Comparison of ENCODE assay signal across 24 cellular contexts in the genomic region with DNA sequence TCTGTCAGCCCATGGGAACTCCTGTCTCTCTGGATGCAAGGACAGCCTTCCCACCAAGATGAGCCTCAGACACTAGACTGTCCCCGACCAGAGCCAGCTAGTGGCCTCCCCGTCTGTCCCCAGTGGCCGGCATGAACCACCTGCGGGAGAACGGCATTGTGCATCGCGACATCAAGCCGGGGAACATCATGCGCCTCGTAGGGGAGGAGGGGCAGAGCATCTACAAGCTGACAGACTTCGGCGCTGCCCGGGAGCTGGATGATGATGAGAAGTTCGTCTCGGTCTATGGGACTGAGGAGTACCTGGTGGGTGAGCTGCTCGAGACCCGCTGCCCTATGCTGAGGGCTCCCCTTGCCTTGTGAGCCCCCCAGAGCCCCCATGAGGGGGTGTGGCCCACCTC.
"Had no signal": no experiment of that assay in that cellular context is flagged by ENCODE, and none has a peak within 500 bp of the region (broad histone marks: within the 10 kb centered on the region; RNA-seq: fewer than 3 reads in every experiment).

No MANE protein-coding gene starts in this region.

- H3K27me3 Mint-ChIP-seq: activated B cell treated with CpG ODN at 0.5 μM for 24 hours; activated naive CD4-positive, alpha-beta T cell treated with anti-CD3 and anti-CD28 coated beads, Interleukin-2, amount 10 ng/mL, durations not matched to agents 7 days and 5 days; stimulated activated memory B cell treated with anti-CD40 and anti-IgM and Interleukin-4, amounts not matched to agents 10 μg/mL and 1 μg/mL and 100 μg/mL, for 72 hours had no signal

- H3K9me3 Mint-ChIP-seq: activated B cell treated with CpG ODN at 0.5 μM for 24 hours; activated naive CD4-positive, alpha-beta T cell treated with anti-CD3 and anti-CD28 coated beads, Interleukin-2, amount 10 ng/mL, durations not matched to agents 7 days and 5 days; activated T-cell treated with anti-CD3 and anti-CD28 coated beads, Interleukin-2, amount 50 U/mL, for 4 hours; nephron; stimulated activated memory B cell treated with anti-CD40 and anti-IgM and Interleukin-4, amounts not matched to agents 10 μg/mL and 1 μg/mL and 100 μg/mL, for 72 hours; T-helper 2 cell treated with Interferon-gamma antibody and Interleukin-4, amounts not matched to agents 5 μg/mL and 100 μg/mL, for 36 hours had no signal

- H3K36me3 ChIP-seq: breast epithelium, ovary had no signal

- H3K4me2 ChIP-seq: hepatocyte had no signal

- H3K27me3 ChIP-seq: breast epithelium, gastroesophageal sphincter, hepatocyte, ovary, stomach, suprapubic skin, tibial artery had no signal

- H3K4me1 ChIP-seq: breast epithelium had no signal

- H2AFZ ChIP-seq: hepatocyte had no signal

- H3K27ac Mint-ChIP-seq: nephron, progenitor cell of endocrine pancreas had no signal

- H3K9me3 ChIP-seq: breast epithelium, gastroesophageal sphincter, ovary, stomach, suprapubic skin, tibial artery had no signal

- DNase-seq: activated B cell treated with CpG ODN at 0.5 μM for 24 hours; activated CD4-positive, alpha-beta T cell treated with anti-CD3 and anti-CD28 coated beads, Interleukin-2, amount 50 U/mL, for 4 hours; activated CD8-positive, alpha-beta memory T cell treated with anti-CD3 and anti-CD28 coated beads, Interleukin-2, amount 50 U/mL, for 4 hours; activated effector memory CD4-positive, alpha-beta T cell treated with Interleukin-2 at 50 U/mL for 16 hours; activated naive CD4-positive, alpha-beta T cell treated with anti-CD3 and anti-CD28 coated beads, Interleukin-2, amount 10 ng/mL, durations not matched to agents 7 days and 5 days; activated T-cell treated with anti-CD3 and anti-CD28 coated beads, Interleukin-2, amount 50 U/mL, for 4 hours; central memory CD4-positive, alpha-beta T cell; islet precursor cell; left colon; mammary epithelial cell; ovary; stomach; T-helper 1 cell; tibial artery had no signal

- H3K4me3 Mint-ChIP-seq: activated B cell treated with CpG ODN at 0.5 μM for 24 hours; activated naive CD4-positive, alpha-beta T cell treated with anti-CD3 and anti-CD28 coated beads, Interleukin-2, amount 10 ng/mL, durations not matched to agents 7 days and 5 days; activated T-cell treated with anti-CD3 and anti-CD28 coated beads, Interleukin-2, amount 50 U/mL, for 4 hours; nephron; stimulated activated memory B cell treated with anti-CD40 and anti-IgM and Interleukin-4, amounts not matched to agents 10 μg/mL and 1 μg/mL and 100 μg/mL, for 72 hours; T-helper 2 cell treated with Interferon-gamma antibody and Interleukin-4, amounts not matched to agents 5 μg/mL and 100 μg/mL, for 36 hours had no signal

- H3K27ac ChIP-seq: breast epithelium, gastroesophageal sphincter, hepatocyte, ovary, stomach, suprapubic skin, tibial artery had no signal

- ATAC-seq: gastroesophageal sphincter; left colon; sciatic nerve; stimulated activated memory B cell treated with anti-CD40 and anti-IgM and Interleukin-4, amounts not matched to agents 10 μg/mL and 1 μg/mL and 100 μg/mL, for 72 hours had no signal

- H3K4me3 ChIP-seq: breast epithelium, gastroesophageal sphincter, hepatocyte, ovary, skin epidermis, stomach, suprapubic skin, tibial artery had no signal
